ENCODE assay signal across 8 cellular contexts in the genomic region with DNA sequence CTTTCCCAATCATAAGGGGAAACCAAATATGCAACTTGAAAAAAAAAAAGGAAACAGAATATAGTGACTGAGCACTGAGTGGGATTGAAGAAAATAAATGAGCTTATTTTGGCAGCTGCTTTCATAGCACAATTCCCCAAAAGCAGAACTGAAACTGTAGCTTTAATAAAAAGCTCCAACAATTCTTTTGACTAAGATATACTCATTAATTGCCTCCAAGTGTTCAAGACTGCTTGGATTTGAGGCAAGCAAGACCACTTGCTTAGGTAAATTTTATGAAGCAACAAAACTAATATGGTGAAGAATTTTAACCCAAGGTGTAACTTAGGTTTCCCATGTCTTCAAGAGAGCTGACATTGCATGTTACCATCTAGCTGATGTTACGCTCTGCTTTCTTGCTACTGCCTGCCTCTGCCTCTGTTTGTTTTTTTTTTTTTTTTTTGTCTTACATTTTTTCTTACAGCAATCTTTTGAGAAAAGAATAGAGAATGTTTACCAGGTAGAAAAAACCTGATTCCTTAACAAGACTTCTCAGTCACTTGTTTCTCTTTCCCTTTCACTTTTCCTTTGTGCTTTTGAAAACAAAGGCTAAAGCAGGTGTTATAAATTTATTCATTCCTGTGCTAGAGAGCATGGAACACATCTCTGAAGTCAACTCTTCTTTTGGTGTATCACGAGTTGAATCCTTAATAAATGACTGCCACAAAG.
A peak's percentile ranks its signal among the peaks of the same experiment; 100 is the strongest.
DNase-seq lines count a peak whose midpoint lies in the region; ATAC-seq and TF ChIP-seq lines count a peak whose summit lies in the region.

No MANE protein-coding gene starts in this region.

- H3K9me3 ChIP-seq in right cardiac atrium (ENCODE audit: control insufficient read depth, low read length) = no peaks in the 10 kb centered on the region
- H3K9me3 ChIP-seq in upper lobe of right lung = no peaks in the 10 kb centered on the region
- peaks cover 0 to under 1% (median 0%) of the 10 kb centered on the region in 4 donors for H3K9me3 ChIP-seq in tibial nerve

- DNase-seq in left ventricle myocardium superior = no peak
- DNase-seq in right cardiac atrium = no peak
- DNase-seq in upper lobe of right lung = no peak
- DNase-seq in tibial nerve (ENCODE audit: low spot score in 2 of 2) = no peak
- no peak for DNase-seq in NCI-H524 (lab: John Stamatoyannopoulos, UW)
- DNase-seq in nephron progenitor cell = no peak

- H3K4me1 ChIP-seq in right cardiac atrium (ENCODE audit: control insufficient read depth, insufficient read depth, low read length) (no peaks in the 10 kb centered on the region), upper lobe of right lung (peaks cover 5% of the 10 kb centered on the region), tibial nerve (peaks cover 0 to 15% (median 0%) of the 10 kb centered on the region in 4 donors)

- peak in 1 of 2 donors; percentile 55 for TF ChIP-seq EP300 in tibial nerve (IDR thresholded peaks at IDR 0.05)

- peak overlapping the region; percentile 74 for H3K4me3 Mint-ChIP-seq in activated naive CD8-positive, alpha-beta T cell
- no peak overlapping the region for H3K4me3 Mint-ChIP-seq in nephron progenitor cell

- H3K27ac Mint-ChIP-seq in activated naive CD8-positive, alpha-beta T cell = peak overlapping the region; percentile 9
- no peak overlapping the region for H3K27ac Mint-ChIP-seq in nephron progenitor cell

- TF ChIP-seq CTCF in upper lobe of right lung (IDR thresholded peaks at IDR 0.05) (no peak), tibial nerve (IDR thresholded peaks at IDR 0.05) (no peak), nephron progenitor cell (IDR thresholded peaks at IDR 0.05) (no peak)

- no peaks in the 10 kb centered on the region for H3K36me3 ChIP-seq in upper lobe of right lung
- H3K36me3 ChIP-seq in tibial nerve = no peaks in the 10 kb centered on the region

- no peak overlapping the region for H3K4me3 ChIP-seq in right cardiac atrium (ENCODE audit: low read length)
- H3K4me3 ChIP-seq in upper lobe of right lung = peak overlapping the region; percentile 1
- peak overlapping the region in 1 of 4 donors; percentile 4 for H3K4me3 ChIP-seq in tibial nerve

- peaks cover 20% of the 10 kb centered on the region for H3K4me1 Mint-ChIP-seq in activated naive CD8-positive, alpha-beta T cell (ENCODE audit: low read depth)
- H3K4me1 Mint-ChIP-seq in nephron progenitor cell = no peaks in the 10 kb centered on the region

- no peaks in the 10 kb centered on the region for H3K27me3 ChIP-seq in right cardiac atrium (ENCODE audit: control insufficient read depth, insufficient read depth)
- H3K27me3 ChIP-seq in upper lobe of right lung = no peaks in the 10 kb centered on the region
- no peaks in the 10 kb centered on the region for H3K27me3 ChIP-seq in tibial nerve

- no peaks in the 10 kb centered on the region for H3K36me3 Mint-ChIP-seq in activated naive CD8-positive, alpha-beta T cell
- H3K36me3 Mint-ChIP-seq in nephron progenitor cell (ENCODE audit: low read depth) = peaks cover 63% of the 10 kb centered on the region

- TF ChIP-seq POLR2A in tibial nerve (IDR thresholded peaks at IDR 0.05) = no peak

- intact Hi-C loops in left ventricle myocardium superior (cut with micrococcal nuclease) (no loop called here), right cardiac atrium (cut with DNase I) (no loop called here), upper lobe of right lung (cut with DNase I) (no loop called here)

- H3K27me3 Mint-ChIP-seq in activated naive CD8-positive, alpha-beta T cell = no peaks in the 10 kb centered on the region
- no peaks in the 10 kb centered on the region for H3K27me3 Mint-ChIP-seq in nephron progenitor cell (ENCODE audit: low read depth, poor library complexity)

- H3K27ac ChIP-seq in right cardiac atrium (ENCODE audit: low read length) (no peak overlapping the region), upper lobe of right lung (peak overlapping the region; percentile 4), tibial nerve (no peak overlapping the region)

- ATAC-seq in left ventricle myocardium superior = peak; percentile 50
- no peak for ATAC-seq in right cardiac atrium
- ATAC-seq in HG03139 (IDR thresholded peaks at IDR 0.05; ENCODE audit: unreplicated experiment) = peak; percentile 70
- ATAC-seq in upper lobe of right lung = peak; percentile 65

- H3K9me3 Mint-ChIP-seq in activated naive CD8-positive, alpha-beta T cell (ENCODE audit: low read depth) = no peaks in the 10 kb centered on the region
- H3K9me3 Mint-ChIP-seq in nephron progenitor cell = no peaks in the 10 kb centered on the region

- 68% methylated on average over 2 of the region's 2 CpGs for WGBS in right cardiac atrium
- WGBS in tibial nerve, 2 donors = 66 to 67% methylated on average over 2 of the region's 2 CpGs

Comparison
In these comparisons a context has a peak if more than half of its experiments do, and no peak if none do; other contexts are left out.
1. ATAC-seq: peak in left ventricle myocardium superior (single experiment), HG03139 (single experiment) and upper lobe of right lung (single experiment); none in right cardiac atrium (0 of 2).